28 cellular contexts compared by ENCODE assay signal in genomic region chr3:166697495-166697894, GRCh38.
"Had no signal": no experiment of that assay in that cellular context is flagged by ENCODE, and none has a peak within 500 bp of the region (broad histone marks: within the 10 kb centered on the region; RNA-seq: fewer than 3 reads in every experiment).

No MANE protein-coding gene starts in this region.

- H3K9me3 ChIP-seq: colonic mucosa, esophagus squamous epithelium, gastrocnemius medialis had no signal

- DNase-seq: colonic mucosa; cortex of kidney; dermis blood vessel endothelial cell; dorsolateral prefrontal cortex; effector CD4-positive, alpha-beta T cell; effector CD8-positive, alpha-beta T cell; effector memory CD4-positive, alpha-beta T cell; effector memory CD8-positive, alpha-beta T cell; endodermal cell; erythroblast; esophagus squamous epithelium; foreskin fibroblast; foreskin keratinocyte; foreskin melanocyte; gastrocnemius medialis; glutamatergic neuron; head of caudate nucleus; heart left ventricle; heart right ventricle had no signal

- ATAC-seq: effector memory CD8-positive, alpha-beta T cell; esophagus mucosa; foreskin keratinocyte; gastrocnemius medialis; gastroesophageal sphincter; heart left ventricle; heart right ventricle had no signal

- H3K4me1 ChIP-seq: colonic mucosa, esophagus muscularis mucosa, esophagus squamous epithelium, foreskin keratinocyte, gastrocnemius medialis, gastroesophageal sphincter, heart left ventricle, heart right ventricle had no signal

- FAIRE-seq: colon, endometrium, endothelial cell of umbilical vein, frontal cortex had no signal

- H3K27ac ChIP-seq: colonic mucosa, coronary artery, dorsolateral prefrontal cortex, epithelial cell of prostate, esophagus muscularis mucosa, esophagus squamous epithelium, foreskin keratinocyte, gastrocnemius medialis, gastroesophageal sphincter, heart left ventricle, heart right ventricle had no signal

- H3K36me3 ChIP-seq: colonic mucosa, esophagus muscularis mucosa, esophagus squamous epithelium, gastrocnemius medialis, gastroesophageal sphincter, heart left ventricle, heart right ventricle had no signal

- H3K4me3 ChIP-seq: colonic mucosa, coronary artery, dorsolateral prefrontal cortex, esophagus muscularis mucosa, esophagus squamous epithelium, gastrocnemius medialis, gastroesophageal sphincter, heart left ventricle, heart right ventricle had no signal

- H3K27me3 ChIP-seq: colonic mucosa, dorsolateral prefrontal cortex, esophagus muscularis mucosa, esophagus squamous epithelium, foreskin keratinocyte, gastrocnemius medialis, gastroesophageal sphincter, heart left ventricle, heart right ventricle had no signal
